Comparison of ENCODE assay signal across 27 cellular contexts in genomic region chr10:96770987-96771386, GRCh38.
"Had no signal": no experiment of that assay in that cellular context is flagged by ENCODE, and none has a peak within 500 bp of the region (broad histone marks: within the 10 kb centered on the region; RNA-seq: fewer than 3 reads in every experiment).

No MANE protein-coding gene starts in this region.

- H3K27ac ChIP-seq: stomach, suprapubic skin, testis, thoracic aorta, thyroid gland, tibial artery, tibial nerve, transverse colon, upper lobe of left lung, upper lobe of right lung, uterus, vagina had no signal

- FAIRE-seq: urothelium cell line had no signal

- ATAC-seq: stimulated activated effector memory CD8-positive, alpha-beta T cell treated with anti-CD3 and anti-CD28 coated beads, Interleukin-12 subunit alpha, Interleukin-12 subunit beta, amount 100 ng/mL, for 72 hours; stimulated activated memory B cell treated with anti-CD40 and anti-IgM and Interleukin-4, amounts not matched to agents 10 μg/mL and 1 μg/mL and 100 μg/mL, for 72 hours; stimulated activated naive B cell treated with anti-CD40 and anti-IgM and Interleukin-4, amounts not matched to agents 10 μg/mL and 1 μg/mL and 100 μg/mL, for 72 hours; stimulated activated naive CD8-positive, alpha-beta T cell treated with anti-CD3 and anti-CD28 coated beads, Interleukin-15, amount 100 ng/mL, for 72 hours; stimulated activated naive CD8-positive, alpha-beta T cell treated with anti-CD3 and anti-CD28 coated beads, Interleukin-15, Interleukin-2, amounts not matched to agents 100 U/mL and 50 U/mL, for 24 hours; upper lobe of right lung had no signal

- H3K4me3 ChIP-seq: stomach, suprapubic skin, testis, thoracic aorta, thyroid gland, tibial artery, tibial nerve, transverse colon, upper lobe of left lung, upper lobe of right lung, uterus, vagina had no signal

- DNase-seq: stimulated activated CD4-positive, alpha-beta T cell treated with anti-CD3 and anti-CD28 coated beads, Interleukin-2, amount 100 ng/mL, for 48 hours; stimulated activated CD4-positive, alpha-beta T cell treated with anti-CD3 and anti-CD28 coated beads, Interleukin-4, amount 100 ng/mL, for 1 hour; stimulated activated CD4-positive, alpha-beta T cell treated with anti-CD3 and anti-CD28 coated beads, Interleukin-4, amount 100 ng/mL, for 24 hours; stimulated activated CD4-positive, alpha-beta T cell treated with anti-CD3 and anti-CD28 coated beads, Interleukin-4, amount 100 ng/mL, for 4 hours; stimulated activated CD8-positive, alpha-beta memory T cell treated with anti-CD3 and anti-CD28 coated beads, Interleukin-4, amount 100 ng/mL, for 48 hours; stimulated activated naive B cell treated with anti-CD40 and anti-IgM and Interleukin-4, amounts not matched to agents 10 μg/mL and 1 μg/mL and 100 μg/mL, for 72 hours; stimulated activated naive CD4-positive, alpha-beta T cell; stimulated activated naive CD4-positive, alpha-beta T cell treated with Interleukin-2 at 50 U/mL for 16 hours; stimulated activated naive CD8-positive, alpha-beta T cell treated with anti-CD3 and anti-CD28 coated beads, Interleukin-15, amount 100 ng/mL, for 72 hours; stimulated activated naive CD8-positive, alpha-beta T cell treated with anti-CD3 and anti-CD28 coated beads, Interleukin-15, Interleukin-2, amounts not matched to agents 100 U/mL and 50 U/mL, for 24 hours; stomach; substantia nigra; testis; thyroid gland; tibial artery; transverse colon; trophoblast cell; upper lobe of left lung; upper lobe of right lung; uterus had no signal

- H3K27me3 ChIP-seq: stomach, suprapubic skin, testis, thyroid gland, tibial nerve, transverse colon, upper lobe of left lung, upper lobe of right lung, uterus, vagina had no signal

- H3K9me3 ChIP-seq: testis, thyroid gland, upper lobe of right lung, uterus, vagina had no signal

- H3K36me3 ChIP-seq: stomach, suprapubic skin, thoracic aorta, thyroid gland, tibial artery, tibial nerve, transverse colon, upper lobe of left lung, upper lobe of right lung, uterus, vagina had no signal

- H3K4me1 ChIP-seq: stomach, suprapubic skin, testis, thyroid gland, tibial artery, tibial nerve, upper lobe of left lung, uterus, vagina had no signal
